In genomic region chr1:91600431-91601330, GRCh38 we compare ENCODE assay signal across 18 cellular contexts.
"Had no signal": no experiment of that assay in that cellular context is flagged by ENCODE, and none has a peak within 500 bp of the region (broad histone marks: within the 10 kb centered on the region; RNA-seq: fewer than 3 reads in every experiment).

No MANE protein-coding gene starts in this region.

- H3K36me3 ChIP-seq: colonic mucosa, stomach, thoracic aorta had no signal

- H3K27me3 ChIP-seq: colonic mucosa, stomach had no signal

- H3K4me3 ChIP-seq: colonic mucosa, lung, stomach, thoracic aorta had no signal

- H3K9me3 ChIP-seq: colonic mucosa, stomach, thoracic aorta had no signal

- H3K4me1 Mint-ChIP-seq: WTC11 had no signal

- H3K27ac ChIP-seq: colonic mucosa, thoracic aorta had no signal

- H3K9me3 Mint-ChIP-seq: activated naive CD4-positive, alpha-beta T cell treated with anti-CD3 and anti-CD28 coated beads, Interleukin-2, amount 50 U/mL, for 72 hours; activated T-cell treated with anti-CD3 and anti-CD28 coated beads, Interleukin-2, amount 50 U/mL, for 4 hours; WTC11 had no signal

- ATAC-seq: activated naive CD4-positive, alpha-beta T cell treated with anti-CD3 and anti-CD28 coated beads, Interleukin-2, amount 50 U/mL, for 72 hours; activated T-cell treated with anti-CD3 and anti-CD28 coated beads, Interleukin-2, amount 50 U/mL, for 4 hours; esophagus mucosa; WTC11 had no signal

- H3K36me3 Mint-ChIP-seq: activated naive CD4-positive, alpha-beta T cell treated with anti-CD3 and anti-CD28 coated beads, Interleukin-2, amount 50 U/mL, for 72 hours; naive B cell; WTC11 had no signal

- H3K4me1 ChIP-seq: colonic mucosa had no signal

- H3K27ac Mint-ChIP-seq: activated CD4-positive, alpha-beta memory T cell treated with anti-CD3 and anti-CD28 coated beads, Interleukin-2, amount 10 ng/mL, durations not matched to agents 7 days and 5 days; activated naive CD4-positive, alpha-beta T cell treated with anti-CD3 and anti-CD28 coated beads, Interleukin-2, amount 50 U/mL, for 72 hours; naive B cell; WTC11 had no signal

- H3K4me3 Mint-ChIP-seq: activated CD4-positive, alpha-beta memory T cell treated with anti-CD3 and anti-CD28 coated beads, Interleukin-2, amount 10 ng/mL, durations not matched to agents 7 days and 5 days; activated T-cell treated with anti-CD3 and anti-CD28 coated beads, Interleukin-2, amount 50 U/mL, for 4 hours; WTC11 had no signal

- DNase-seq: activated CD4-positive, alpha-beta memory T cell treated with anti-CD3 and anti-CD28 coated beads, Interleukin-2, amount 10 ng/mL, durations not matched to agents 7 days and 5 days; activated CD4-positive, alpha-beta T cell treated with anti-CD3 and anti-CD28 coated beads for 4 hours; activated gamma-delta T cell; activated T-cell treated with anti-CD3 and anti-CD28 coated beads, Interleukin-2, amount 50 U/mL, for 4 hours; central memory CD4-positive, alpha-beta T cell; colonic mucosa; midbrain; naive B cell; nucleus accumbens; posterior cingulate gyrus; retina; small intestine; stomach had no signal
